ENCODE assay signal across 1 cellular context in genomic region chr15:75713338-75713895, GRCh38.
A peak's percentile ranks its signal among the peaks of the same experiment; 100 is the strongest.
TF ChIP-seq lines count a peak whose summit lies in the region.

No MANE protein-coding gene starts in this region.

TF ChIP-seq in HEK293, 187 proteins besides CTCF, POLR2A, EP300 and RAD21 (continued from another document and continues in another):
- TF ChIP-seq ZNF211 (tag by site-specific recombination; IDR thresholded peaks at IDR 0.05; ENCODE audit: low read depth) (no peak), ZNF76 (tag by site-specific recombination; IDR thresholded peaks at IDR 0.05; ENCODE audit: borderline replicate concordance, low read depth) (no peak), IKZF3 (tag by site-specific recombination; IDR thresholded peaks at IDR 0.05) (no peak), ZNF184 (tag by site-specific recombination; IDR thresholded peaks at IDR 0.05) (0 out of 2 replicates have a peak, but pooled peaks have one; percentile 26), ZBTB10 (tag by site-specific recombination; IDR thresholded peaks at IDR 0.05) (no peak), SP2 (tag by site-specific recombination; IDR thresholded peaks at IDR 0.05) (0 out of 2 replicates have a peak, but pooled peaks have one; percentile 26), ZNF48 (tag by site-specific recombination; IDR thresholded peaks at IDR 0.05) (no peak), PATZ1 (tag by site-specific recombination; IDR thresholded peaks at IDR 0.05) (no peak; the same call in 1 of the 2 replicates), ZNF621 (tag by site-specific recombination; IDR thresholded peaks at IDR 0.05) (no peak), ELK4 (IDR thresholded peaks at IDR 0.05; ENCODE audit: borderline replicate concordance, low read depth, low read length) (no peak), ZNF23 (tag by site-specific recombination; IDR thresholded peaks at IDR 0.05; ENCODE audit: borderline replicate concordance) (no peak), ZNF239 (tag by site-specific recombination; IDR thresholded peaks at IDR 0.05) (no peak), ZNF426 (tag by site-specific recombination; IDR thresholded peaks at IDR 0.05) (no peak), SETDB1 (IDR thresholded peaks at IDR 0.05; ENCODE audit: insufficient read length, low read length) (no peak), ZNF335 (tag by site-specific recombination; conservative IDR thresholded peaks at IDR 0.05) (peak; percentile 90), YY2 (tag by site-specific recombination; IDR thresholded peaks at IDR 0.05) (no peak), ZNF510 (tag by site-specific recombination; IDR thresholded peaks at IDR 0.05; ENCODE audit: insufficient replicate concordance) (no peak), ZSCAN30 (tag by site-specific recombination; IDR thresholded peaks at IDR 0.05) (0 out of 2 replicates have a peak, but pooled peaks have one; percentile 28), ZNF600 (tag by site-specific recombination; IDR thresholded peaks at IDR 0.05) (peak; percentile 84), ZNF555 (tag by site-specific recombination; conservative IDR thresholded peaks at IDR 0.05) (no peak), ZNF16 (tag by site-specific recombination; IDR thresholded peaks at IDR 0.05; ENCODE audit: low read depth) (no peak), ZNF639 (tag by site-specific recombination; IDR thresholded peaks at IDR 0.05) (0 out of 2 replicates have a peak, but pooled peaks have one; percentile 12), ZNF2 (tag by site-specific recombination; IDR thresholded peaks at IDR 0.05) (no peak), ZBTB6 (tag by site-specific recombination; IDR thresholded peaks at IDR 0.05) (no peak), ZBTB26 (tag by site-specific recombination; optimal IDR thresholded peaks at IDR 0.05) (no peak), ZNF521 (tag by site-specific recombination; IDR thresholded peaks at IDR 0.05) (no peak), ZNF292 (tag by site-specific recombination; IDR thresholded peaks at IDR 0.05; ENCODE audit: borderline replicate concordance, low read depth) (no peak), ZEB2 (tag by site-specific recombination; IDR thresholded peaks at IDR 0.05) (peak; percentile 17; the same call in 1 of the 2 replicates), ZNF561 (tag by site-specific recombination; IDR thresholded peaks at IDR 0.05; ENCODE audit: borderline replicate concordance) (peak; percentile 37; the same call in 1 of the 2 replicates), ZBTB48 (tag by site-specific recombination; IDR thresholded peaks at IDR 0.05) (peak; percentile 71; the same call in 1 of the 2 replicates), ZNF623 (tag by site-specific recombination; IDR thresholded peaks at IDR 0.05) (no peak), ZNF654 (tag by site-specific recombination; IDR thresholded peaks at IDR 0.05; ENCODE audit: low read depth) (no peak), ZNF148 (tag by site-specific recombination; IDR thresholded peaks at IDR 0.05; ENCODE audit: borderline replicate concordance) (no peak), ZNF571 (tag by site-specific recombination; IDR thresholded peaks at IDR 0.05) (no peak), ZBTB17 (tag by site-specific recombination; IDR thresholded peaks at IDR 0.05) (no peak), ZSCAN5A (tag by site-specific recombination; IDR thresholded peaks at IDR 0.05) (no peak), TSHZ1 (tag by site-specific recombination; IDR thresholded peaks at IDR 0.05; ENCODE audit: borderline replicate concordance) (no peak), ZNF785 (tag by site-specific recombination; IDR thresholded peaks at IDR 0.05) (no peak), ZFP3 (tag by site-specific recombination; IDR thresholded peaks at IDR 0.05; ENCODE audit: low read depth) (no peak), RBAK (tag by site-specific recombination; IDR thresholded peaks at IDR 0.05) (0 out of 2 replicates have a peak, but pooled peaks have one; percentile 38), INSM2 (tag by site-specific recombination; IDR thresholded peaks at IDR 0.05) (no peak), ZNF548 (tag by site-specific recombination; IDR thresholded peaks at IDR 0.05) (no peak), EGR2 (tag by site-specific recombination; IDR thresholded peaks at IDR 0.05; ENCODE audit: low read depth) (no peak), ZNF10 (tag by site-specific recombination; IDR thresholded peaks at IDR 0.05) (no peak), KLF7 (tag by site-specific recombination; IDR thresholded peaks at IDR 0.05; ENCODE audit: borderline replicate concordance) (no peak)
